ENCODE assay signal across 2 cellular contexts in the genomic region with DNA sequence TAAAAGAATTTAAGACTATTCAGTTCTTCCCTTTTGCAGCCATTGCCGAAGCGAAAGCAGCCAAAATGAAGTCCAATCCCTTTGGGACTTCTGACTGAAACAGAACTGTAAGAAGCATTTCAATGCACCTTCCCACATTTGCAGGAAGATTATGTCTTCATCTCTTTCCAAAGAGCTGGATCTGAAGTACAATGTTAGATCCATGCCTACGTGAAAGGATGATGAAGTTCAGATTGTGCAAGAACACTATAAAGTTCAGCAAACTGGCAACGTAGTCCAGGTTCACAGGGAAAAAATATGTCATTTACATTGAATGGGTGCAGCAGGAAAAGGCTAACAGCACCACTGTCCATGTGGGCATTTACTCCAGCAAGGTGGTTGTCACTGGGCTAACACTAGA.
TF ChIP-seq lines count a peak whose summit lies in the region.

No MANE protein-coding gene starts in this region.

TF ChIP-seq in K562, 482 proteins besides CTCF, POLR2A, EP300 and RAD21:
- TF ChIP-seq ZNF217 (CRISPR knock-in tag; IDR thresholded peaks at IDR 0.05) (no peak), CEBPB (tag; IDR thresholded peaks at IDR 0.05) (peak; percentile 43)

TF ChIP-seq in HepG2, 621 proteins besides CTCF, POLR2A, EP300 and RAD21:
- no peak for TF ChIP-seq PHF8 (CRISPR knock-in tag; IDR thresholded peaks at IDR 0.05)
- TF ChIP-seq, protein P1, sequence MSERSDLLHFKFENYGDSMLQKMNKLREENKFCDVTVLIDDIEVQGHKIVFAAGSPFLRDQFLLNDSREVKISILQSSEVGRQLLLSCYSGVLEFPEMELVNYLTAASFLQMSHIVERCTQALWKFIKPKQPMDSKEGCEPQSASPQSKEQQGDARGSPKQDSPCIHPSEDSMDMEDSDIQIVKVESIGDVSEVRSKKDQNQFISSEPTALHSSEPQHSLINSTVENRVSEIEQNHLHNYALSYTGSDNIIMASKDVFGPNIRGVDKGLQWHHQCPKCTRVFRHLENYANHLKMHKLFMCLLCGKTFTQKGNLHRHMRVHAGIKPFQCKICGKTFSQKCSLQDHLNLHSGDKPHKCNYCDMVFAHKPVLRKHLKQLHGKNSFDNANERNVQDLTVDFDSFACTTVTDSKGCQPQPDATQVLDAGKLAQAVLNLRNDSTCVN (CRISPR knock-in tag; IDR thresholded peaks at IDR 0.05; ENCODE audit: borderline replicate concordance), result no peak
- TF ChIP-seq CEBPB (IDR thresholded peaks at IDR 0.05; ENCODE audit: borderline replicate concordance, low read depth, low read length), result peak; percentile 71
